ENCODE assay signal across 21 cellular contexts in the genomic region with DNA sequence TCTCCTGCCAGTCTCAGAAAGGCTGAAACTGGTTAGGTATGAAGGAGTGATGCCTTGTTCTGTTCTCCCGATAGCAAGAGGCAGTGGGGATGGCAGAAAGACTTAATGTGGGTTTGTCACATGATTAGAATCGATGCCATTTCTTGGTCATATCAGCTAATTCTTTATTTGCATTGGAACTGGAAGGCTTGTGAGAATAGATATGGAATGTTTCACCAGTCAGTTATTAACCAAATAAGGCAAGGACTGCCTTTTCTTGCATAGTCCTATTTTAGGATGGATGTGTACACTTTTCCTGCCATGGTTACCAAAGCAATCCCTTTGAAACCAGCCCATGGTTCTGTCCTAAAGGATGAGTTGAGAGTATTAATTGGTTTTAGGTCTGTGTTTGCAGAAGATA. TPM values are rescaled to one million over a fixed set of nuclear protein-coding genes. Genes with fewer than 3 reads are reported as not detected.
DNase-seq lines count a peak whose midpoint lies in the region; FAIRE-seq and TF ChIP-seq lines count a peak whose summit lies in the region.
"Had no signal": no experiment of that assay in that cellular context is flagged by ENCODE, and none has a peak within 500 bp of the region (broad histone marks: within the 10 kb centered on the region; RNA-seq: fewer than 3 reads in every experiment).

No MANE protein-coding gene starts in this region.

- H3K9me3 ChIP-seq in esophagus muscularis mucosa, result no peaks in the 10 kb centered on the region
- no peaks in the 10 kb centered on the region for H3K9me3 ChIP-seq in tibial artery
- H3K9me3 ChIP-seq: Peyer's patch, SJSA1 had no signal

- H3K27ac ChIP-seq in esophagus muscularis mucosa (replicated peaks in 1 of 4) (peak overlapping the region; percentile 8 to 49 (median 30)), tibial artery (peak overlapping the region; percentile 67 to 69)
- H3K27ac ChIP-seq: SJSA1 had no signal

- no peak for FAIRE-seq in RCC 7860 (lab: Jason Lieb, UNC)
- FAIRE-seq: GM12891, kidney, small intestine had no signal

- DNase-seq in RCC 7860 (ENCODE audit: low spot score) (peak; percentile 22), esophagus muscularis mucosa (ENCODE audit: extremely low spot score) (no peak), mucosa of gallbladder (ENCODE audit: low spot score) (peak; percentile 52), tibial artery (no peak), NCI-H82 treated with DMSO at 0.1 percent for 48 hours (lab: John Stamatoyannopoulos, UW; ENCODE audit: unreplicated experiment) (no peak), NCI-H1436 treated with DMSO at 0.1 percent for 48 hours (lab: John Stamatoyannopoulos, UW) (no peak)
- DNase-seq in activated CD8-positive, alpha-beta memory T cell treated with anti-CD3 and anti-CD28 coated beads for 24 hours, result no peak
- DNase-seq: activated CD4-positive, alpha-beta T cell treated with anti-CD3 and anti-CD28 coated beads for 4 hours; activated naive CD4-positive, alpha-beta T cell treated with anti-CD3 and anti-CD28 coated beads, Interleukin-2, amount 50 U/mL, for 16 hours; CD8-positive, alpha-beta T cell; DMS79 treated with DMSO at 0.1 percent for 48 hours; effector CD8-positive, alpha-beta T cell; kidney; NCI-H1105 treated with DMSO at 0.1 percent for 48 hours; NCI-H446; Peyer's patch; small intestine; stimulated activated naive CD4-positive, alpha-beta T cell; T-helper 2 cell had no signal

- WGBS in esophagus muscularis mucosa, result 56% methylated on average over 2 of the region's 2 CpGs

- H3K4me3 ChIP-seq in esophagus muscularis mucosa (no peak overlapping the region), tibial artery (no peak overlapping the region)
- H3K4me3 ChIP-seq: Peyer's patch, SJSA1 had no signal

- no peak for TF ChIP-seq EP300 in esophagus muscularis mucosa (IDR thresholded peaks at IDR 0.05)

- H3K4me1 ChIP-seq in esophagus muscularis mucosa, result peaks cover 22 to 46% (median 37%) of the 10 kb centered on the region in 4 donors
- H3K4me1 ChIP-seq in tibial artery, result peaks cover 0 to 62% (median 25%) of the 10 kb centered on the region in 4 donors

- intact Hi-C loops in esophagus muscularis mucosa (cut with DNase I) (no loop called here), tibial artery (cut with DNase I; ENCODE audit: low total_unique reads) (no loop called here)

- TF ChIP-seq POLR2A in esophagus muscularis mucosa (IDR thresholded peaks at IDR 0.05; ENCODE audit: low read depth), result no peak

- H3K36me3 ChIP-seq in esophagus muscularis mucosa, result no peaks in the 10 kb centered on the region
- no peaks in the 10 kb centered on the region for H3K36me3 ChIP-seq in tibial artery
- H3K36me3 ChIP-seq: Peyer's patch, SJSA1 had no signal

- TF ChIP-seq CTCF in esophagus muscularis mucosa (IDR thresholded peaks at IDR 0.05) (no peak), tibial artery (IDR thresholded peaks at IDR 0.05) (no peak)

- no peaks in the 10 kb centered on the region for H3K27me3 ChIP-seq in esophagus muscularis mucosa
- no peaks in the 10 kb centered on the region for H3K27me3 ChIP-seq in tibial artery
- H3K27me3 ChIP-seq: Peyer's patch, SJSA1 had no signal

RNA-seq across cellular contexts. Expression of a gene that starts 33.7 kb away (rescaled TPM):
- total RNA-seq in esophagus muscularis mucosa (100 to 1,000 TPM; 120 to 134 (median 127) TPM), mucosa of gallbladder (142 TPM)

Comparison
In these comparisons a context has a peak if more than half of its experiments do, and no peak if none do; other contexts are left out.
1. DNase-seq: peak in RCC 7860 (single experiment) and mucosa of gallbladder (single experiment); none in esophagus muscularis mucosa (single experiment), tibial artery (0 of 2), activated CD8-positive, alpha-beta memory T cell treated with anti-CD3 and anti-CD28 coated beads for 24 hours (single experiment), NCI-H82 treated with DMSO at 0.1 percent for 48 hours (single experiment) and NCI-H1436 treated with DMSO at 0.1 percent for 48 hours (single experiment).